Comparison of ENCODE assay signal across 8 cellular contexts in the genomic region with DNA sequence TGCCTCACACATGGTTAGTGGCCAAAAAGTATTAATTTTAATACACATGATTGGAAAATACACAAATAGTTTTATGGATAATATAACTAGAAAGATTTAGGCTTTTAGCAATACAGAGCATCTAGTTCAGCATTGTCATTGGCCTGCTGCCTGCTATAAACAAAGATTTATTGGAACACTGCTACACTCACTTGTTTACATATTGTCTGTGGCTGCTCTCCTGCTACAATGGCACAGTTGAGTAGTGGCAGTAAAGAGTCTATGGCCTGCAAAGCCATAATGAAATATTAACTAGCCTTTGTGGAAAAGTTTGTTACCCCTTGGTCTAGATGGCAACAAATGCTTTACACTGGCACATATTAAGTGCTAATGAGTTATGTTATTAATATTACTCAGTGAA.
"Had no signal": no experiment of that assay in that cellular context is flagged by ENCODE, and none has a peak within 500 bp of the region (broad histone marks: within the 10 kb centered on the region; RNA-seq: fewer than 3 reads in every experiment).

No MANE protein-coding gene starts in this region.

- ATAC-seq: esophagus mucosa had no signal

- H3K27me3 ChIP-seq: testis had no signal

- H3K27ac ChIP-seq: testis had no signal

- DNase-seq: activated CD4-positive, alpha-beta memory T cell treated with anti-CD3 and anti-CD28 coated beads, Interleukin-2, amount 10 ng/mL, durations not matched to agents 7 days and 5 days; activated CD4-positive, CD25-positive, alpha-beta regulatory T cell treated with anti-CD3 and anti-CD28 coated beads, Interleukin-2, amount 50 U/mL, for 72 hours; activated CD8-positive, alpha-beta memory T cell treated with anti-CD3 and anti-CD28 coated beads, Interleukin-2, amount 50 U/mL, for 48 hours; activated naive CD4-positive, alpha-beta T cell treated with anti-CD3 and anti-CD28 coated beads for 36 hours; glutamatergic neuron; stimulated activated CD4-positive, alpha-beta T cell treated with anti-CD3 and anti-CD28 coated beads, Interleukin-4, amount 100 ng/mL, for 24 hours; testis had no signal

- H3K4me1 ChIP-seq: testis had no signal

- H3K4me3 ChIP-seq: testis had no signal

- H3K9me3 ChIP-seq: testis had no signal
